1 cellular context compared by ENCODE assay signal in genomic region chr11:64304316-64305072, GRCh38.
TF ChIP-seq lines count a peak whose summit lies in the region.

No MANE protein-coding gene starts in this region.

TF ChIP-seq in HepG2, 621 proteins besides CTCF, POLR2A, EP300 and RAD21 (continued from another document and continues in another):
- TF ChIP-seq ZBTB49 (CRISPR knock-in tag; IDR thresholded peaks at IDR 0.05; ENCODE audit: borderline replicate concordance): no peak
- no peak for TF ChIP-seq REL (CRISPR knock-in tag; conservative IDR thresholded peaks at IDR 0.05)
- TF ChIP-seq MXI1 (IDR thresholded peaks at IDR 0.05; ENCODE audit: borderline replicate concordance, low read depth, low read length): no peak; the same call in 1 of the 3 replicates
- TF ChIP-seq ZNF598 (CRISPR knock-in tag; IDR thresholded peaks at IDR 0.05; ENCODE audit: borderline replicate concordance): no peak
- TF ChIP-seq JUN (CRISPR knock-in tag; IDR thresholded peaks at IDR 0.05): no peak
- no peak for TF ChIP-seq TIGD3 (CRISPR knock-in tag; IDR thresholded peaks at IDR 0.05; ENCODE audit: borderline replicate concordance)
- TF ChIP-seq MTF1 (CRISPR knock-in tag; IDR thresholded peaks at IDR 0.05): no peak
- no peak; the same call in 1 of the 2 replicates for TF ChIP-seq ZNF12 (CRISPR knock-in tag; IDR thresholded peaks at IDR 0.05)
- TF ChIP-seq ZNF574 (CRISPR knock-in tag; IDR thresholded peaks at IDR 0.05): peak; percentile 55; the same call in 1 of the 2 replicates
- TF ChIP-seq ZNF207 (IDR thresholded peaks at IDR 0.05; ENCODE audit: borderline replicate concordance): no peak
- TF ChIP-seq, protein P1, sequence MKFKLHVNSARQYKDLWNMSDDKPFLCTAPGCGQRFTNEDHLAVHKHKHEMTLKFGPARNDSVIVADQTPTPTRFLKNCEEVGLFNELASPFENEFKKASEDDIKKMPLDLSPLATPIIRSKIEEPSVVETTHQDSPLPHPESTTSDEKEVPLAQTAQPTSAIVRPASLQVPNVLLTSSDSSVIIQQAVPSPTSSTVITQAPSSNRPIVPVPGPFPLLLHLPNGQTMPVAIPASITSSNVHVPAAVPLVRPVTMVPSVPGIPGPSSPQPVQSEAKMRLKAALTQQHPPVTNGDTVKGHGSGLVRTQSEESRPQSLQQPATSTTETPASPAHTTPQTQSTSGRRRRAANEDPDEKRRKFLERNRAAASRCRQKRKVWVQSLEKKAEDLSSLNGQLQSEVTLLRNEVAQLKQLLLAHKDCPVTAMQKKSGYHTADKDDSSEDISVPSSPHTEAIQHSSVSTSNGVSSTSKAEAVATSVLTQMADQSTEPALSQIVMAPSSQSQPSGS (CRISPR knock-in tag; IDR thresholded peaks at IDR 0.05): no peak; the same call in 1 of the 2 replicates
- TF ChIP-seq CEBPB (IDR thresholded peaks at IDR 0.05; ENCODE audit: borderline replicate concordance, low read depth, low read length): no peak
- TF ChIP-seq ZNF317 (CRISPR knock-in tag; IDR thresholded peaks at IDR 0.05): peak; percentile 68; the same call in 1 of the 2 replicates
- no peak for TF ChIP-seq IKZF1 (IDR thresholded peaks at IDR 0.05)
- TF ChIP-seq, protein P2, sequence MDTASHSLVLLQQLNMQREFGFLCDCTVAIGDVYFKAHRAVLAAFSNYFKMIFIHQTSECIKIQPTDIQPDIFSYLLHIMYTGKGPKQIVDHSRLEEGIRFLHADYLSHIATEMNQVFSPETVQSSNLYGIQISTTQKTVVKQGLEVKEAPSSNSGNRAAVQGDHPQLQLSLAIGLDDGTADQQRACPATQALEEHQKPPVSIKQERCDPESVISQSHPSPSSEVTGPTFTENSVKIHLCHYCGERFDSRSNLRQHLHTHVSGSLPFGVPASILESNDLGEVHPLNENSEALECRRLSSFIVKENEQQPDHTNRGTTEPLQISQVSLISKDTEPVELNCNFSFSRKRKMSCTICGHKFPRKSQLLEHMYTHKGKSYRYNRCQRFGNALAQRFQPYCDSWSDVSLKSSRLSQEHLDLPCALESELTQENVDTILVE (CRISPR knock-in tag; IDR thresholded peaks at IDR 0.05): no peak
- TF ChIP-seq ZNF343 (CRISPR knock-in tag; IDR thresholded peaks at IDR 0.05): no peak
- no peak for TF ChIP-seq ZNF282 (IDR thresholded peaks at IDR 0.05; ENCODE audit: partially characterized antibody)
- TF ChIP-seq ATM (IDR thresholded peaks at IDR 0.05; ENCODE audit: borderline replicate concordance): no peak
- no peak for TF ChIP-seq HMGA1 (CRISPR knock-in tag; conservative IDR thresholded peaks at IDR 0.05)
- no peak for TF ChIP-seq RFX5 (IDR thresholded peaks at IDR 0.05; ENCODE audit: low read depth, low read length)
- TF ChIP-seq ZNF703 (CRISPR knock-in tag; IDR thresholded peaks at IDR 0.05; ENCODE audit: borderline replicate concordance): no peak
- no peak for TF ChIP-seq MED8 (CRISPR knock-in tag; IDR thresholded peaks at IDR 0.05; ENCODE audit: insufficient replicate concordance)
- TF ChIP-seq ADNP (CRISPR knock-in tag; IDR thresholded peaks at IDR 0.05): no peak
- TF ChIP-seq POLR2G (IDR thresholded peaks at IDR 0.05; ENCODE audit: low read depth, low read length): peak; percentile 74
- TF ChIP-seq LCORL (IDR thresholded peaks at IDR 0.05): no peak
- no peak for TF ChIP-seq LCORL (CRISPR knock-in tag; IDR thresholded peaks at IDR 0.05)
- TF ChIP-seq, protein P3, sequence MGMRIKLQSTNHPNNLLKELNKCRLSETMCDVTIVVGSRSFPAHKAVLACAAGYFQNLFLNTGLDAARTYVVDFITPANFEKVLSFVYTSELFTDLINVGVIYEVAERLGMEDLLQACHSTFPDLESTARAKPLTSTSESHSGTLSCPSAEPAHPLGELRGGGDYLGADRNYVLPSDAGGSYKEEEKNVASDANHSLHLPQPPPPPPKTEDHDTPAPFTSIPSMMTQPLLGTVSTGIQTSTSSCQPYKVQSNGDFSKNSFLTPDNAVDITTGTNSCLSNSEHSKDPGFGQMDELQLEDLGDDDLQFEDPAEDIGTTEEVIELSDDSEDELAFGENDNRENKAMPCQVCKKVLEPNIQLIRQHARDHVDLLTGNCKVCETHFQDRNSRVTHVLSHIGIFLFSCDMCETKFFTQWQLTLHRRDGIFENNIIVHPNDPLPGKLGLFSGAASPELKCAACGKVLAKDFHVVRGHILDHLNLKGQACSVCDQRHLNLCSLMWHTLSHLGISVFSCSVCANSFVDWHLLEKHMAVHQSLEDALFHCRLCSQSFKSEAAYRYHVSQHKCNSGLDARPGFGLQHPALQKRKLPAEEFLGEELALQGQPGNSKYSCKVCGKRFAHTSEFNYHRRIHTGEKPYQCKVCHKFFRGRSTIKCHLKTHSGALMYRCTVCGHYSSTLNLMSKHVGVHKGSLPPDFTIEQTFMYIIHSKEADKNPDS (CRISPR knock-in tag; IDR thresholded peaks at IDR 0.05): no peak
- no peak for TF ChIP-seq MATR3 (CRISPR knock-in tag; IDR thresholded peaks at IDR 0.05)
- peak; percentile 69 for TF ChIP-seq ZNF605 (CRISPR knock-in tag; IDR thresholded peaks at IDR 0.05)
- no peak for TF ChIP-seq MBD4 (IDR thresholded peaks at IDR 0.05; ENCODE audit: borderline replicate concordance, low read length)
- TF ChIP-seq ZMYM4 (CRISPR knock-in tag; IDR thresholded peaks at IDR 0.05): no peak
- TF ChIP-seq PAF1 (CRISPR knock-in tag; IDR thresholded peaks at IDR 0.05): 0 out of 2 replicates have a peak, but pooled peaks have one; percentile 41
- peak; percentile 63; the same call in 1 of the 2 replicates for TF ChIP-seq ZGPAT (CRISPR knock-in tag; IDR thresholded peaks at IDR 0.05)
- no peak for TF ChIP-seq PCBP1 (IDR thresholded peaks at IDR 0.05; ENCODE audit: borderline replicate concordance, low read depth, low read length)
- no peak; the same call in 1 of the 2 replicates for TF ChIP-seq ZNF607 (CRISPR knock-in tag; IDR thresholded peaks at IDR 0.05; ENCODE audit: borderline replicate concordance)
- no peak for TF ChIP-seq IKZF4 (CRISPR knock-in tag; IDR thresholded peaks at IDR 0.05; ENCODE audit: borderline replicate concordance, low read depth, not compliant biosample characterization)
- no peak for TF ChIP-seq THAP8 (CRISPR knock-in tag; IDR thresholded peaks at IDR 0.05; ENCODE audit: borderline replicate concordance)
- TF ChIP-seq GRHL1 (CRISPR knock-in tag; conservative IDR thresholded peaks at IDR 0.05): no peak
- TF ChIP-seq RBM22 (optimal IDR thresholded peaks at IDR 0.05; ENCODE audit: low read length): peak; percentile 34
- TF ChIP-seq, protein P4, sequence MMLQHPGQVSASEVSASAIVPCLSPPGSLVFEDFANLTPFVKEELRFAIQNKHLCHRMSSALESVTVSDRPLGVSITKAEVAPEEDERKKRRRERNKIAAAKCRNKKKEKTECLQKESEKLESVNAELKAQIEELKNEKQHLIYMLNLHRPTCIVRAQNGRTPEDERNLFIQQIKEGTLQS (CRISPR knock-in tag; IDR thresholded peaks at IDR 0.05): no peak
